ENCODE assay signal across 29 cellular contexts in genomic region chrX:40247382-40247781, GRCh38.
"Had no signal": no experiment of that assay in that cellular context is flagged by ENCODE, and none has a peak within 500 bp of the region (broad histone marks: within the 10 kb centered on the region; RNA-seq: fewer than 3 reads in every experiment).

No MANE protein-coding gene starts in this region.

- H3K27ac Mint-ChIP-seq: stimulated activated effector memory CD8-positive, alpha-beta T cell treated with anti-CD3 and anti-CD28 coated beads, Interleukin-12 subunit alpha, Interleukin-12 subunit beta, amount 100 ng/mL, for 72 hours; stimulated activated memory B cell treated with anti-CD40 and anti-IgM and Interleukin-4, amounts not matched to agents 10 μg/mL and 1 μg/mL and 100 μg/mL, for 72 hours; stimulated activated naive B cell treated with anti-CD40 and anti-IgM and Interleukin-4, amounts not matched to agents 10 μg/mL and 1 μg/mL and 100 μg/mL, for 72 hours; stimulated activated naive CD8-positive, alpha-beta T cell treated with anti-CD3 and anti-CD28 coated beads, Interleukin-15, amount 100 ng/mL, for 72 hours; stimulated activated naive CD8-positive, alpha-beta T cell treated with anti-CD3 and anti-CD28 coated beads, Interleukin-15, Interleukin-2, amounts not matched to agents 100 ng/mL and 50 ng/mL, for 24 hours; type B pancreatic cell had no signal

- H3K4me3 Mint-ChIP-seq: stimulated activated effector memory CD8-positive, alpha-beta T cell treated with anti-CD3 and anti-CD28 coated beads, Interleukin-12 subunit alpha, Interleukin-12 subunit beta, amount 100 ng/mL, for 72 hours; stimulated activated memory B cell treated with anti-CD40 and anti-IgM and Interleukin-4, amounts not matched to agents 10 μg/mL and 1 μg/mL and 100 μg/mL, for 72 hours; stimulated activated naive B cell treated with anti-CD40 and anti-IgM and Interleukin-4, amounts not matched to agents 10 μg/mL and 1 μg/mL and 100 μg/mL, for 72 hours; stimulated activated naive CD8-positive, alpha-beta T cell treated with anti-CD3 and anti-CD28 coated beads, Interleukin-15, amount 100 ng/mL, for 72 hours; stimulated activated naive CD8-positive, alpha-beta T cell treated with anti-CD3 and anti-CD28 coated beads, Interleukin-15, Interleukin-2, amounts not matched to agents 100 ng/mL and 50 ng/mL, for 24 hours; type B pancreatic cell had no signal

- DNase-seq: stimulated activated CD4-positive, alpha-beta T cell treated with anti-CD3 and anti-CD28 coated beads, Interleukin-2, amount 100 ng/mL, for 48 hours; stimulated activated CD4-positive, alpha-beta T cell treated with anti-CD3 and anti-CD28 coated beads, Interleukin-4, amount 100 ng/mL, for 1 hour; stimulated activated CD4-positive, alpha-beta T cell treated with anti-CD3 and anti-CD28 coated beads, Interleukin-4, amount 100 ng/mL, for 24 hours; stimulated activated CD4-positive, alpha-beta T cell treated with anti-CD3 and anti-CD28 coated beads, Interleukin-4, amount 100 ng/mL, for 4 hours; stimulated activated CD8-positive, alpha-beta memory T cell treated with anti-CD3 and anti-CD28 coated beads, Interleukin-4, amount 100 ng/mL, for 48 hours; stimulated activated naive B cell treated with anti-CD40 and anti-IgM and Interleukin-4, amounts not matched to agents 10 μg/mL and 1 μg/mL and 100 μg/mL, for 72 hours; stimulated activated naive CD4-positive, alpha-beta T cell; stimulated activated naive CD4-positive, alpha-beta T cell treated with Interleukin-2 at 50 U/mL for 16 hours; stimulated activated naive CD8-positive, alpha-beta T cell treated with anti-CD3 and anti-CD28 coated beads, Interleukin-15, amount 100 ng/mL, for 72 hours; stimulated activated naive CD8-positive, alpha-beta T cell treated with anti-CD3 and anti-CD28 coated beads, Interleukin-15, Interleukin-2, amounts not matched to agents 100 U/mL and 50 U/mL, for 24 hours; stomach; substantia nigra; testis; thyroid gland; tibial artery; transverse colon; trophoblast cell; upper lobe of left lung; upper lobe of right lung; uterus had no signal

- H3K9me3 ChIP-seq: stomach, suprapubic skin, testis, thoracic aorta, thyroid gland, tibial artery, tibial nerve, transverse colon, upper lobe of left lung, upper lobe of right lung, uterus, vagina had no signal

- H3K4me1 ChIP-seq: suprapubic skin, testis, transverse colon, upper lobe of right lung, uterus, vagina had no signal

- FAIRE-seq: urothelium cell line had no signal

- H3K27me3 ChIP-seq: suprapubic skin, testis, thyroid gland, tibial artery, tibial nerve, transverse colon, upper lobe of left lung, upper lobe of right lung, uterus, vagina had no signal

- H3K27me3 Mint-ChIP-seq: stimulated activated memory B cell treated with anti-CD40 and anti-IgM and Interleukin-4, amounts not matched to agents 10 μg/mL and 1 μg/mL and 100 μg/mL, for 72 hours; stimulated activated naive CD8-positive, alpha-beta T cell treated with anti-CD3 and anti-CD28 coated beads, Interleukin-15, amount 100 ng/mL, for 72 hours; type B pancreatic cell had no signal

- H3K9me3 Mint-ChIP-seq: stimulated activated effector memory CD8-positive, alpha-beta T cell treated with anti-CD3 and anti-CD28 coated beads, Interleukin-12 subunit alpha, Interleukin-12 subunit beta, amount 100 ng/mL, for 72 hours; stimulated activated memory B cell treated with anti-CD40 and anti-IgM and Interleukin-4, amounts not matched to agents 10 μg/mL and 1 μg/mL and 100 μg/mL, for 72 hours; stimulated activated naive B cell treated with anti-CD40 and anti-IgM and Interleukin-4, amounts not matched to agents 10 μg/mL and 1 μg/mL and 100 μg/mL, for 72 hours; stimulated activated naive CD8-positive, alpha-beta T cell treated with anti-CD3 and anti-CD28 coated beads, Interleukin-15, amount 100 ng/mL, for 72 hours; stimulated activated naive CD8-positive, alpha-beta T cell treated with anti-CD3 and anti-CD28 coated beads, Interleukin-15, Interleukin-2, amounts not matched to agents 100 ng/mL and 50 ng/mL, for 24 hours had no signal

- ATAC-seq: stimulated activated effector memory CD8-positive, alpha-beta T cell treated with anti-CD3 and anti-CD28 coated beads, Interleukin-12 subunit alpha, Interleukin-12 subunit beta, amount 100 ng/mL, for 72 hours; stimulated activated memory B cell treated with anti-CD40 and anti-IgM and Interleukin-4, amounts not matched to agents 10 μg/mL and 1 μg/mL and 100 μg/mL, for 72 hours; stimulated activated naive B cell treated with anti-CD40 and anti-IgM and Interleukin-4, amounts not matched to agents 10 μg/mL and 1 μg/mL and 100 μg/mL, for 72 hours; stimulated activated naive CD8-positive, alpha-beta T cell treated with anti-CD3 and anti-CD28 coated beads, Interleukin-15, amount 100 ng/mL, for 72 hours; stimulated activated naive CD8-positive, alpha-beta T cell treated with anti-CD3 and anti-CD28 coated beads, Interleukin-15, Interleukin-2, amounts not matched to agents 100 U/mL and 50 U/mL, for 24 hours; upper lobe of right lung had no signal

- H3K27ac ChIP-seq: stomach, suprapubic skin, testis, thoracic aorta, thyroid gland, tibial artery, tibial nerve, transverse colon, upper lobe of left lung, upper lobe of right lung, uterus, vagina had no signal

- H3K4me1 Mint-ChIP-seq: stimulated activated memory B cell treated with anti-CD40 and anti-IgM and Interleukin-4, amounts not matched to agents 10 μg/mL and 1 μg/mL and 100 μg/mL, for 72 hours had no signal

- H3K36me3 Mint-ChIP-seq: stimulated activated effector memory CD8-positive, alpha-beta T cell treated with anti-CD3 and anti-CD28 coated beads, Interleukin-12 subunit alpha, Interleukin-12 subunit beta, amount 100 ng/mL, for 72 hours; stimulated activated memory B cell treated with anti-CD40 and anti-IgM and Interleukin-4, amounts not matched to agents 10 μg/mL and 1 μg/mL and 100 μg/mL, for 72 hours; stimulated activated naive B cell treated with anti-CD40 and anti-IgM and Interleukin-4, amounts not matched to agents 10 μg/mL and 1 μg/mL and 100 μg/mL, for 72 hours; type B pancreatic cell had no signal

- H3K36me3 ChIP-seq: stomach, suprapubic skin, thoracic aorta, thyroid gland, tibial artery, tibial nerve, transverse colon, upper lobe of left lung, upper lobe of right lung, uterus, vagina had no signal

- H3K4me3 ChIP-seq: stomach, suprapubic skin, testis, thoracic aorta, thyroid gland, tibial artery, tibial nerve, transverse colon, upper lobe of left lung, upper lobe of right lung, uterus, vagina had no signal
